In the genomic region with DNA sequence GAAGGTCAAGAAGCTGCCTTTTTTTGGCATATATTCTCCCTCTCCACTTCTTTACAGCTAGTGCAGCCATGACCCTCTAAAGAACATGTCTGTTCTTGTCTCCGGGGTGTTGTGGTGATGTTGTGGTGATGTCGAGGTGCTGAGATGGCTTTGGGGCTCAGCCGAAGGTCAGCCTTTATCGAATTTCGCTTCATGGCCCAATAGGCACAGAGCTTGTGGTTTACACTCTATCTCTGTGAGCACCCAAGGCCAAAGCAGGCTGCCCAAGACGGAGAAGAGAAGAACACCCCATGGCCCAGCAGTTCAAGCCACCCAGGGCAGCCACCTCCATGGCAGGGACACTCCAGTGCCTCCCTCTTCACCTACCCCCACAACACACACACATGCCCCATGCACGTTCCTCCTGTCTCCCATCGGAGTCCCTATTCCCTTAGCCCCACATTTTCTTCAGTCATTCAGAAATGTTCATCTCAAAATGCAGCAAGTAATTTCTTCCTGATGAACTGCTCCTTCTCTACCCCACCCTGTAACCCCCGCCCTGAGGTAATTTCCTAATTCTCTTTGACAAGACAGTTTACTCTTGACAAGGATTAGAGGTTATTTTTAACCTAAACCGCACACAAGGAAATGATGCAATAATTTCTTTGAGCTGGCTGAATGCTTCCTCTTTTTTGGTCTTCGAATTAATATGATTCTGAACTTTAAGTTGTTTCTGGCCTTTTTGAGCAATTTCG, we compare ENCODE assay signal across 8 cellular contexts. TPM values are rescaled to one million over a fixed set of nuclear protein-coding genes. Genes with fewer than 3 reads are reported as not detected.
DNase-seq lines count a peak whose midpoint lies in the region; ATAC-seq and TF ChIP-seq lines count a peak whose summit lies in the region.

No MANE protein-coding gene starts in this region.

- peak overlapping the region; percentile 12 for H3K4me3 ChIP-seq in GM12875 (ENCODE audit: low read depth, low read length)

- DNase-seq in WTC11 (ENCODE audit: low spot score) (no peak), pons (ENCODE audit: low spot score) (peak; percentile 70), NCI-H1105 treated with DMSO at 0.1 percent for 48 hours (lab: John Stamatoyannopoulos, UW) (no peak), NCI-H1048 (lab: John Stamatoyannopoulos, UW) (no peak), dermis blood vessel endothelial cell (no peak)

- TF ChIP-seq CTCF in GM12875 (IDR thresholded peaks at IDR 0.05; ENCODE audit: borderline replicate concordance, insufficient read depth, low read depth, low read length) (no peak), WTC11 (IDR thresholded peaks at IDR 0.05) (no peak)

- H3K27me3 Mint-ChIP-seq in WTC11 (ENCODE audit: low read depth): peaks cover 2% of the 10 kb centered on the region; the same call in 1 of the 2 replicates

- peaks cover 12% of the 10 kb centered on the region for H3K4me1 Mint-ChIP-seq in WTC11

- CTCF ChIA-PET in WTC11 (lab: Charles Lee): interaction anchor here (1.0 to 1.2 kb wide), 2 partner anchors 44 to 71 kb away, joined by 3 read pairs; no protein-coding TSS in a partner anchor

- no peak overlapping the region for H3K27ac Mint-ChIP-seq in WTC11

- H3K36me3 Mint-ChIP-seq in WTC11: no peaks in the 10 kb centered on the region

- H3K4me3 Mint-ChIP-seq in WTC11: no peak overlapping the region

- POLR2A ChIA-PET in WTC11 (lab: Charles Lee): interaction anchor here (0.9 kb wide), 1 partner anchor 75 kb away, joined by 6 read pairs; no protein-coding TSS in a partner anchor

- ATAC-seq in GM21360 (IDR thresholded peaks at IDR 0.05; ENCODE audit: unreplicated experiment) (peak; percentile 66), HG03469 (IDR thresholded peaks at IDR 0.05; ENCODE audit: unreplicated experiment) (peak; percentile 47), WTC11 (no peak)

- H3K9me3 Mint-ChIP-seq in WTC11: no peaks in the 10 kb centered on the region

TF ChIP-seq in WTC11, 78 proteins besides CTCF, POLR2A, EP300 and RAD21:
- TF ChIP-seq FOXJ3 (CRISPR knock-in tag; IDR thresholded peaks at IDR 0.05; ENCODE audit: borderline replicate concordance): no peak
- peak; percentile 59 for TF ChIP-seq GABPB1 (CRISPR knock-in tag; IDR thresholded peaks at IDR 0.05)
- TF ChIP-seq, protein P1, sequence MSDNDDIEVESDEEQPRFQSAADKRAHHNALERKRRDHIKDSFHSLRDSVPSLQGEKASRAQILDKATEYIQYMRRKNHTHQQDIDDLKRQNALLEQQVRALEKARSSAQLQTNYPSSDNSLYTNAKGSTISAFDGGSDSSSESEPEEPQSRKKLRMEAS (CRISPR knock-in tag; IDR thresholded peaks at IDR 0.05): no peak

RNA-seq across cellular contexts. Expression of gene ADRB1, which starts 18.6 kb away (rescaled TPM):
- 0.27 to 0.35 TPM (median 0.30 TPM) in 3 replicates for total RNA-seq in WTC11 (2021)
- 19.0 and 22.0 TPM in 2 replicates for total RNA-seq in dermis blood vessel endothelial cell

Comparison
In these comparisons a context has a peak if more than half of its experiments do, and no peak if none do; other contexts are left out.
1. RNA of gene ADRB1, which starts 18.6 kb away (total RNA-seq): 19.0 to 22.0 TPM in dermis blood vessel endothelial cell; 0.27 to 0.35 TPM in WTC11; every median in the first group is over 10 times any median in the second.